22 cellular contexts compared by ENCODE assay signal in the genomic region with DNA sequence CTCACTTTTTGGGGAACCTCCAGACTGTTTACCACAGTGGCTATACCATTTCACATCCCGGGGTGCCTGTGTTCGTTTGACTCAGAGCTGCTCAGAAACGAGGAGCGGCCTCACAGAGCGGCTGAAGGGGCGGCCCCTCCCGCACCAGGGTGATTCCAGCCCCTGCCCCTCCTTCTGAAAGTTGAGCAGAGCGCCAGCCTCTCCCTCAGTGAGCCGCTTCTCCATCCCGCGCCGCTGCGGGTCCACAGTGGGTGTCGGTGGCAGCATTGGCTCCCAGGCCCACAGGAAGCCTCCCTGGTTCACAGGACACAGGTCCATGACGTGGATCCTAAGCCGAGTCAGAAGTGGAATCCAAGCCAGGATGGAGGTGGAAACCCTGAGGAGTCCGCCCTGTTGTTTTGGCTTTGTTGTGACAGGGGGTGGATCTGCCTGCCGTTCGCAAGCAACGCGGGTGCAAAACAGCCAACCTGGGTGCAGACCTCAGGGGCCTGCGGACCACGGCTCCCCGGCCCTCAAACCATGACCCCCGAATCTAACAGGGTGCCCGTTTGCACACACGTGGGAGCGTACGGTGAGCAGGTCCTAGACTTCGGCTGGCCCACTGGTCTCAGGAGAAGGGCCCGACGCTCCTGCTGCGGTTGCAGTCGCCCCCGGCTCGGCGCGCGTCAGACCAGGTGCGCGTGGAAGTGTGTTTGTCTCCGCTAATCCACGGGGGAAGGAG.
"Had no signal": no experiment of that assay in that cellular context is flagged by ENCODE, and none has a peak within 500 bp of the region (broad histone marks: within the 10 kb centered on the region; RNA-seq: fewer than 3 reads in every experiment).

No MANE protein-coding gene starts in this region.

- H3K4me1 Mint-ChIP-seq: natural killer cell; nephron; stimulated activated effector memory CD8-positive, alpha-beta T cell treated with anti-CD3 and anti-CD28 coated beads, Interleukin-12 subunit alpha, Interleukin-12 subunit beta, amount 100 ng/mL, for 72 hours; stimulated activated naive B cell treated with anti-CD40 and anti-IgM and Interleukin-4, amounts not matched to agents 10 μg/mL and 1 μg/mL and 100 μg/mL, for 72 hours had no signal

- H3K27me3 Mint-ChIP-seq: progenitor cell of endocrine pancreas; stimulated activated naive CD8-positive, alpha-beta T cell treated with anti-CD3 and anti-CD28 coated beads, Interleukin-15, Interleukin-2, amounts not matched to agents 100 ng/mL and 50 ng/mL, for 24 hours had no signal

- H3K9me3 Mint-ChIP-seq: natural killer cell; nephron; neural progenitor cell; stimulated activated effector memory CD8-positive, alpha-beta T cell treated with anti-CD3 and anti-CD28 coated beads, Interleukin-12 subunit alpha, Interleukin-12 subunit beta, amount 100 ng/mL, for 72 hours; stimulated activated naive CD8-positive, alpha-beta T cell treated with anti-CD3 and anti-CD28 coated beads, Interleukin-15, Interleukin-2, amounts not matched to agents 100 ng/mL and 50 ng/mL, for 24 hours had no signal

- H3K27ac Mint-ChIP-seq: natural killer cell; progenitor cell of endocrine pancreas; stimulated activated effector memory CD8-positive, alpha-beta T cell treated with anti-CD3 and anti-CD28 coated beads, Interleukin-12 subunit alpha, Interleukin-12 subunit beta, amount 100 ng/mL, for 72 hours; stimulated activated naive B cell treated with anti-CD40 and anti-IgM and Interleukin-4, amounts not matched to agents 10 μg/mL and 1 μg/mL and 100 μg/mL, for 72 hours; stimulated activated naive CD8-positive, alpha-beta T cell treated with anti-CD3 and anti-CD28 coated beads, Interleukin-15, Interleukin-2, amounts not matched to agents 100 ng/mL and 50 ng/mL, for 24 hours had no signal

- ATAC-seq: natural killer cell; psoas muscle; right cardiac atrium; right lobe of liver; stimulated activated effector memory CD8-positive, alpha-beta T cell treated with anti-CD3 and anti-CD28 coated beads, Interleukin-12 subunit alpha, Interleukin-12 subunit beta, amount 100 ng/mL, for 72 hours; stimulated activated naive B cell treated with anti-CD40 and anti-IgM and Interleukin-4, amounts not matched to agents 10 μg/mL and 1 μg/mL and 100 μg/mL, for 72 hours had no signal

- DNase-seq: natural killer cell; occipital lobe; ovary; psoas muscle; right cardiac atrium; right lobe of liver; sigmoid colon; small intestine; stimulated activated CD4-positive, alpha-beta T cell treated with anti-CD3 and anti-CD28 coated beads, Interleukin-15, amount 100 ng/mL, for 24 hours; stimulated activated CD4-positive, alpha-beta T cell treated with anti-CD3 and anti-CD28 coated beads, Interleukin-2, amount 100 ng/mL, for 24 hours; stimulated activated CD4-positive, alpha-beta T cell treated with anti-CD3 and anti-CD28 coated beads, Interleukin-2, amount 100 ng/mL, for 48 hours; stimulated activated CD4-positive, alpha-beta T cell treated with anti-CD3 and anti-CD28 coated beads, Interleukin-4, amount 100 ng/mL, for 24 hours; stimulated activated naive B cell treated with anti-CD40 and anti-IgM and Interleukin-4, amounts not matched to agents 10 μg/mL and 1 μg/mL and 100 μg/mL, for 72 hours; stimulated activated naive CD4-positive, alpha-beta T cell treated with Interleukin-2 at 50 U/mL for 16 hours; stomach; thyroid gland; trophoblast cell had no signal

- H3K4me3 Mint-ChIP-seq: natural killer cell; nephron; neural progenitor cell; stimulated activated effector memory CD8-positive, alpha-beta T cell treated with anti-CD3 and anti-CD28 coated beads, Interleukin-12 subunit alpha, Interleukin-12 subunit beta, amount 100 ng/mL, for 72 hours; stimulated activated naive B cell treated with anti-CD40 and anti-IgM and Interleukin-4, amounts not matched to agents 10 μg/mL and 1 μg/mL and 100 μg/mL, for 72 hours; stimulated activated naive CD8-positive, alpha-beta T cell treated with anti-CD3 and anti-CD28 coated beads, Interleukin-15, Interleukin-2, amounts not matched to agents 100 ng/mL and 50 ng/mL, for 24 hours had no signal

- H3K36me3 Mint-ChIP-seq: natural killer cell; neural progenitor cell; stimulated activated effector memory CD8-positive, alpha-beta T cell treated with anti-CD3 and anti-CD28 coated beads, Interleukin-12 subunit alpha, Interleukin-12 subunit beta, amount 100 ng/mL, for 72 hours; stimulated activated naive B cell treated with anti-CD40 and anti-IgM and Interleukin-4, amounts not matched to agents 10 μg/mL and 1 μg/mL and 100 μg/mL, for 72 hours had no signal
